ENCODE assay signal across 26 cellular contexts in the genomic region with DNA sequence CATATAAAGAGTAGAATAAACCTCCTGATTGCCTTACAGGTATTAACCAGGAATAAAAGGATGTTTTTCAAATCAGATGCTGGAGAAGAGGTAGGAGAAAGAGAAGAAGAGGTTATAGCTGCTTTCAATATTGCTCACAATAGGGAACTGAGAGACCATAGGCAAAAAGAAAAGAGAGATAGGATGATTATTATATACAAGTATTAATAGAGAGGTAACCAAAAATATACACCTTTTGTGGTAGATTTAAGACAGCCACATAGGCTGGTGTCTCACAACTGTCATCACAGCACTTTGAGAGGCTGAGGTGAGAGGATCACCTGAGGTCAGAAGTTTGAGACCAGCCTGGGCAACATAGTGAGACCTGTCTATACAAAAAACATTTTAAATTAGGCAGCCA.
"Had no signal": no experiment of that assay in that cellular context is flagged by ENCODE, and none has a peak within 500 bp of the region (broad histone marks: within the 10 kb centered on the region; RNA-seq: fewer than 3 reads in every experiment).

No MANE protein-coding gene starts in this region.

- H3K27me3 ChIP-seq: colonic mucosa, esophagus squamous epithelium, gastrocnemius medialis, heart right ventricle, left lung had no signal

- FAIRE-seq: islet of Langerhans, keratinocyte had no signal

- DNase-seq: colonic mucosa; cortex of kidney; effector CD8-positive, alpha-beta T cell; effector memory CD8-positive, alpha-beta T cell; erythroblast; esophagus squamous epithelium; foreskin fibroblast; foreskin melanocyte; gastrocnemius medialis; glutamatergic neuron; head of caudate nucleus; heart right ventricle; hippocampal formation; left cardiac atrium; left lung; left ventricle myocardium superior; lower lobe of right lung; mesenchymal stem cell; mucosa of descending colon; naive B cell had no signal

- H3K27me3 Mint-ChIP-seq: naive B cell had no signal

- H3K27ac Mint-ChIP-seq: dendritic cell treated with granulocyte-macrophage colony-stimulating factor and Interleukin-4, amounts not matched to agents 40 ng/mL and 50 ng/mL, for 4 days; effector memory CD8-positive, alpha-beta T cell; mesothelial cell of epicardium; naive B cell had no signal

- H3K36me3 Mint-ChIP-seq: mesothelial cell of epicardium, naive B cell had no signal

- H3K4me3 ChIP-seq: colonic mucosa, esophagus squamous epithelium, gastrocnemius medialis, heart right ventricle, left lung, lower lobe of right lung, mucosa of descending colon had no signal

- H3K36me3 ChIP-seq: colonic mucosa, esophagus squamous epithelium, gastrocnemius medialis, heart right ventricle, left lung, lower lobe of right lung had no signal

- ATAC-seq: effector memory CD8-positive, alpha-beta T cell; esophagus mucosa; gastrocnemius medialis; heart right ventricle; left cardiac atrium; left ventricle myocardium superior; mucosa of descending colon had no signal

- H3K4me3 Mint-ChIP-seq: dendritic cell treated with granulocyte-macrophage colony-stimulating factor and Interleukin-4, amounts not matched to agents 40 ng/mL and 50 ng/mL, for 4 days; effector memory CD8-positive, alpha-beta T cell; mesothelial cell of epicardium; naive B cell had no signal

- H3K4me1 Mint-ChIP-seq: naive B cell had no signal

- H3K27ac ChIP-seq: colonic mucosa, epithelial cell of prostate, esophagus squamous epithelium, gastrocnemius medialis, heart right ventricle had no signal

- H3K4me1 ChIP-seq: colonic mucosa had no signal

- H3K9me3 ChIP-seq: colonic mucosa, gastrocnemius medialis had no signal

- H3K9me3 Mint-ChIP-seq: dendritic cell treated with granulocyte-macrophage colony-stimulating factor and Interleukin-4, amounts not matched to agents 40 ng/mL and 50 ng/mL, for 4 days; effector memory CD8-positive, alpha-beta T cell had no signal
